Comparison of ENCODE assay signal across 15 cellular contexts in the genomic region with DNA sequence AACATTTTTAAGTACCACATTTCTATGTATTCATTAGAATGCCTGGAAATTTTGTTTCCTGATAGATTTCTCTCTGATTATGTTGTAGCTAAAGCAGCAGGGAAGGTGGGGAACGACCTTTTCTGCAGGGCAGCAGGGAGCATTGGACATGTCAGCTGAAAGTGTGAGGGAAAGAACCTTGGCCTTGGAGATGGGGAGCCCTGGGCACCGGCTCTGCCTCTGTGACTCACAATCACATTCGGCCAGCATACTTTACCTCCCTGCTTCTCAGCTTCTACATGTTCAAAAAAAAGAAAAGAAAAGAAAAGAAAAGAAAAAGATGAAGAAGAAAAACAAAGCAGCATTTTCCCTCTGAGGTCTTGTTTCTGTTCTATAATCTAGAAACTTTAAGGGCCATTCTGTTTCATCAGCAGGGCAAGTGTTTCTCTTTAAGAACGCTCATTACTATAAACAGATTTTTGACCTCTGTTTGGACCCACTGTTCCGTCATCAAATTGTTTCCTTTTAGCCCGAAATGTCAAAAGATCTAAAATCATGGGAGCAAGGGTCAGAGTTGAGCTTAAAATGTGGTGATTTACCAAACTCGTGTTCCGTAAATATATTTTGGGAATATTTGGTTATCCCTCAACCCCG. TPM values are rescaled to one million over a fixed set of nuclear protein-coding genes. Genes with fewer than 3 reads are reported as not detected.
DNase-seq lines count a peak whose midpoint lies in the region; ATAC-seq and TF ChIP-seq lines count a peak whose summit lies in the region.
"Had no signal": no experiment of that assay in that cellular context is flagged by ENCODE, and none has a peak within 500 bp of the region (broad histone marks: within the 10 kb centered on the region; RNA-seq: fewer than 3 reads in every experiment).

No MANE protein-coding gene starts in this region.

- H3K36me3 ChIP-seq in left lung (no peaks in the 10 kb centered on the region), spleen (peaks cover 0 to 7% (median 0%) of the 10 kb centered on the region in 6 donors)
- H3K36me3 ChIP-seq: pancreas had no signal

- H3K4me3 ChIP-seq in choroid plexus epithelial cell (ENCODE audit: low read depth, low read length) = no peak overlapping the region
- no peak overlapping the region for H3K4me3 ChIP-seq in left lung
- H3K4me3 ChIP-seq in spleen = no peak overlapping the region
- H3K4me3 ChIP-seq: pancreas had no signal

- H3K27me3 ChIP-seq in left lung (peaks cover 0 to 12% of the 10 kb centered on the region in 2 donors), spleen (replicated peaks in 1 of 7) (no peaks in the 10 kb centered on the region)
- H3K27me3 ChIP-seq: pancreas had no signal

- intact Hi-C loops in left lung (cut with DNase I) = no loop called here
- intact Hi-C loops in spleen (cut with DNase I; ENCODE audit: low total_unique reads) = no loop called here

- WGBS in spleen, 5 donors = 66 to 79% (median 76%) methylated on average over 9 of the region's 9 CpGs

- TF ChIP-seq CTCF in choroid plexus epithelial cell (conservative IDR thresholded peaks at IDR 0.05; ENCODE audit: low read depth, low read length) (no peak), left lung (IDR thresholded peaks at IDR 0.05) (no peak), spleen (IDR thresholded peaks at IDR 0.05 in 8 of 11, conservative IDR thresholded peaks at IDR 0.05 in 3 of 11) (no peak)

- H3K9me3 ChIP-seq in left lung (no peaks in the 10 kb centered on the region), spleen (no peaks in the 10 kb centered on the region)
- H3K9me3 ChIP-seq: pancreas had no signal

- ATAC-seq in left lung = peak; percentile 37
- no peak for ATAC-seq in HG02981 (IDR thresholded peaks at IDR 0.05; ENCODE audit: unreplicated experiment)

- H3K27ac ChIP-seq in left lung (peak overlapping the region in 1 of 2 donors; percentile 70), spleen (peak overlapping the region in 6 of 8 donors; percentile 27 to 72 (median 60))

- no peak for TF ChIP-seq POLR2A in spleen (IDR thresholded peaks at IDR 0.05)

- peak; percentile 50 for DNase-seq in GM03348 (ENCODE audit: low spot score)
- peak; percentile 57 for DNase-seq in choroid plexus epithelial cell (ENCODE audit: low read depth)
- DNase-seq in left lung = no peak
- no peak for DNase-seq in spleen
- DNase-seq in RKO (ENCODE audit: low spot score) = no peak
- DNase-seq in amygdala (lab: John Stamatoyannopoulos, UW) = no peak
- no peak for DNase-seq in dedifferentiated amniotic fluid mesenchymal stem cell (ENCODE audit: extremely low spot score)
- DNase-seq: activated CD4-positive, alpha-beta T cell treated with anti-CD3 and anti-CD28 coated beads, Interleukin-2, amount 10 ng/mL, durations not matched to agents 24 days and 14 days; caudate nucleus; DMS79; HCEC 1CT; NCI-H1694; pancreas; SW 1271 had no signal

- peaks cover 6 to 13% of the 10 kb centered on the region in 2 donors for H3K4me1 ChIP-seq in left lung
- H3K4me1 ChIP-seq in spleen = peaks cover 0 to 59% (median 20%) of the 10 kb centered on the region in 6 donors

RNA-seq across cellular contexts. Expression of gene SETBP1, which starts 27.9 kb away (rescaled TPM):
- total RNA-seq in left lung (10 to 100 TPM; 26.4 to 27.5 TPM), spleen (10 to 100 TPM; 24.2 to 50.7 (median 39.8) TPM)
- polyA plus RNA-seq in spleen = 1 to 10 TPM; 2.0 to 3.7 (median 3.4) TPM

Comparison
In these comparisons a context has a peak if more than half of its experiments do, and no peak if none do; other contexts are left out.
1. DNase-seq: peak in GM03348 (single experiment) and choroid plexus epithelial cell (single experiment); none in left lung (0 of 2), spleen (single experiment), RKO (single experiment), amygdala (0 of 56) and dedifferentiated amniotic fluid mesenchymal stem cell (single experiment).